ENCODE assay signal across 8 cellular contexts in genomic region chr1:16055613-16056520, GRCh38. TPM values are rescaled to one million over a fixed set of nuclear protein-coding genes. Genes with fewer than 3 reads are reported as not detected.
DNase-seq lines count a peak whose midpoint lies in the region; ATAC-seq and TF ChIP-seq lines count a peak whose summit lies in the region.

No MANE protein-coding gene starts in this region.

- TF ChIP-seq CTCF in kidney epithelial cell (IDR thresholded peaks at IDR 0.05; ENCODE audit: insufficient read depth, low read length, poor library complexity, severe bottlenecking): peak; percentile 99

- H3K36me3 ChIP-seq in kidney epithelial cell (ENCODE audit: control insufficient read depth, insufficient read depth, low read length): no peaks in the 10 kb centered on the region

- ATAC-seq in HG02973 (IDR thresholded peaks at IDR 0.05; ENCODE audit: unreplicated experiment) (peak; percentile 69), GM21367 (IDR thresholded peaks at IDR 0.05; ENCODE audit: unreplicated experiment) (no peak)

- DNase-seq in Daoy (ENCODE audit: low read depth): peak; percentile 87
- peak; percentile 79 for DNase-seq in NCI-H2227 treated with DMSO at 0.1 percent for 48 hours (lab: John Stamatoyannopoulos, UW)
- peak; percentile 45 to 81 (median 58) for DNase-seq in activated CD4-positive, CD25-positive, alpha-beta regulatory T cell (lab: John Stamatoyannopoulos, UW)
- DNase-seq in caudate nucleus (lab: John Stamatoyannopoulos, UW): peak in 51 of 61 donors; percentile 11 to 94 (median 42)
- peak; percentile 45 for DNase-seq in kidney epithelial cell (ENCODE audit: low read depth)
- peak; percentile 75 to 93 for DNase-seq in stimulated activated CD4-positive, alpha-beta T cell treated with anti-CD3 and anti-CD28 coated beads, Interleukin-2, amount 100 ng/mL, for 24 hours

- peaks cover 7% of the 10 kb centered on the region for H3K27me3 ChIP-seq in kidney epithelial cell (ENCODE audit: control insufficient read depth, insufficient read depth, low read length)

- H3K27ac ChIP-seq in caudate nucleus (ENCODE audit: low read depth, low read length): no peak overlapping the region

- H3K4me3 ChIP-seq in kidney epithelial cell (ENCODE audit: low read depth, low read length): no peak overlapping the region

RNA-seq across cellular contexts. Expression of gene CLCNKB, which starts 12.3 kb away (rescaled TPM):
- total RNA-seq in Daoy (2014; rRNA removed; shearing (Covaris generic)): 0.11 and 0.33 TPM in 2 replicates
- 0.50 and 1.6 TPM in 2 replicates for total RNA-seq in kidney epithelial cell

RNA-seq across cellular contexts. Expression of gene FAM131C, which starts 17.6 kb away (rescaled TPM):
- total RNA-seq in Daoy (2014; rRNA removed; shearing (Covaris generic)): 0.23 TPM in 1 of 2 replicates, not detected in the other
- total RNA-seq in kidney epithelial cell: 0.46 and 0.89 TPM in 2 replicates

RNA-seq across cellular contexts. Expression of gene CLCNKA, which starts 34.0 kb away (rescaled TPM):
- not detected in 2 replicates for total RNA-seq in Daoy (2014; rRNA removed; shearing (Covaris generic))
- total RNA-seq in kidney epithelial cell: not detected in 2 replicates

RNA-seq across cellular contexts. Expression of gene HSPB7, which starts 38.0 kb away (rescaled TPM):
- total RNA-seq in Daoy (2014; rRNA removed; shearing (Covaris generic)): 0.17 TPM in 1 of 2 replicates, not detected in the other
- 0.07 TPM in 1 of 2 replicates, not detected in the other for total RNA-seq in kidney epithelial cell

RNA-seq across cellular contexts. Expression of gene SRARP, which starts 51.8 kb away (rescaled TPM):
- total RNA-seq in Daoy (2014; rRNA removed; shearing (Covaris generic)): not detected in 2 replicates
- total RNA-seq in kidney epithelial cell: not detected in 2 replicates
